Comparison of ENCODE assay signal across 8 cellular contexts in the genomic region with DNA sequence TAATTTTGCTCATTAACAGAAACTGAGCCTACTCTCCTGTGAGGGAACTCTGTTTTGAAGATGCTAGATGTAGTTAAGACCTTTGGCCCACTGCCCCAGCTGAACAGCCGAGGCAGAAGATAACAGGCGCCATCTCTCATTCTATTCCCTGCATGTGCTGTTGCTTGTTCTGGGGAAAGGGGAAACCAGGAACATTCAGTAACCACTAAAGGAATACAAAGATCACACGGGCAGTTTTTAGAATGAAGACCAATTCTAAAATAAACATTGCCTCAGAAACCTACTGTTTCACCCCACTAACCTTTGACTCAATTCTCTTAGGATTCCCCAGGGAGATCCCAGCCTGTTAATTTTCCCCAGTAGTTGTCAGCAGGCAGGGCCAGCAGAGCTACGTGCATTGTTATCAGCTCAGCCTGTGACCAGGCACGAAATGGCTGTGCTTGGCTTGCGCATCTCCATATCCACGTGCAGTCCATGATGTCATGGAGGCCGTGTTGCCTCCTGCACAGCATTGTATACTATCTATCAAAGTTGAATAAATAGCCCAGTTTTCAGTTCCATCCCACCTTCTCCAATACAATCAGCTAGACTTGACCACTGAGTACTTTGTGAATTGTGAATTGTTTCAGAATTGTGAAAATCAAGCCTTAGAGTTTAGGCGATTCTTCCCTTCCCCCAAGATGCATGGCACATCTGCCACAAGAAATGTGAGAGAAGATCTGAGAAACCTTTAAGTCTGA. TPM values are rescaled to one million over a fixed set of nuclear protein-coding genes. Genes with fewer than 3 reads are reported as not detected.
A peak's percentile ranks its signal among the peaks of the same experiment; 100 is the strongest.
DNase-seq lines count a peak whose midpoint lies in the region; TF ChIP-seq lines count a peak whose summit lies in the region.
"Had no signal": no experiment of that assay in that cellular context is flagged by ENCODE, and none has a peak within 500 bp of the region (broad histone marks: within the 10 kb centered on the region; RNA-seq: fewer than 3 reads in every experiment).

No MANE protein-coding gene starts in this region.

- no peak overlapping the region for H3K4me3 ChIP-seq in sigmoid colon
- H3K4me3 ChIP-seq: uterus had no signal

- no peaks in the 10 kb centered on the region for H3K27me3 ChIP-seq in sigmoid colon
- H3K27me3 ChIP-seq: uterus had no signal

- peaks cover 0 to 10% (median 4%) of the 10 kb centered on the region in 4 donors for H3K4me1 ChIP-seq in sigmoid colon
- H3K4me1 ChIP-seq: uterus had no signal

- 87% methylated on average over 9 of the region's 9 CpGs for WGBS in sigmoid colon, 2 donors

- TF ChIP-seq EP300 in sigmoid colon (IDR thresholded peaks at IDR 0.05), result no peak

- H3K36me3 ChIP-seq in sigmoid colon, result no peaks in the 10 kb centered on the region
- H3K36me3 ChIP-seq: uterus had no signal

- no peaks in the 10 kb centered on the region for H3K9me3 ChIP-seq in sigmoid colon
- H3K9me3 ChIP-seq: uterus had no signal

- H3K27ac ChIP-seq in caudate nucleus (ENCODE audit: low read depth, low read length) (peak overlapping the region; percentile 88), sigmoid colon (no peak overlapping the region)
- H3K27ac ChIP-seq: uterus had no signal

- no peak for TF ChIP-seq POLR2A in sigmoid colon (IDR thresholded peaks at IDR 0.05)

- intact Hi-C loops in posterior vena cava (cut with DNase I) (no loop called here), sigmoid colon (cut with DNase I) (no loop called here)

- TF ChIP-seq CTCF in sigmoid colon (IDR thresholded peaks at IDR 0.05), result no peak

- DNase-seq in NCI-H146 (lab: John Stamatoyannopoulos, UW) (peak; percentile 84), caudate nucleus (lab: John Stamatoyannopoulos, UW) (peak in 48 of 61 donors; percentile 4 to 87 (median 53)), left kidney (ENCODE audit: low read depth, low spot score) (peak; percentile 24), stromal cell of bone marrow (ENCODE audit: low read depth) (peak; percentile 53), NOMO-1 (lab: John Stamatoyannopoulos, UW; ENCODE audit: unreplicated experiment in 2 of 2) (no peak), posterior vena cava (ENCODE audit: low spot score) (no peak), sigmoid colon (no peak)
- DNase-seq: uterus had no signal

RNA-seq across cellular contexts. Expression of gene ANK3, which starts 36.0 kb away (rescaled TPM):
- total RNA-seq in posterior vena cava (1 to 10 TPM; 5.7 to 6.1 TPM), sigmoid colon (10 to 100 TPM; 42.5 to 86.7 (median 61.0) TPM)
- 10 to 100 TPM; 10.8 to 29.4 (median 23.6) TPM for polyA plus RNA-seq in sigmoid colon

Comparison
In these comparisons a context has a peak if more than half of its experiments do, and no peak if none do; other contexts are left out.
1. DNase-seq: peak in NCI-H146 (single experiment), caudate nucleus (48 of 61), left kidney (single experiment) and stromal cell of bone marrow (single experiment); none in NOMO-1 (0 of 2), posterior vena cava (single experiment) and sigmoid colon (single experiment).
2. RNA of gene ANK3, which starts 36.0 kb away (total RNA-seq): 42.5 to 86.7 TPM in sigmoid colon; 5.7 to 6.1 TPM in posterior vena cava; every median in the first group is over 4 times any median in the second.